12 cellular contexts compared by ENCODE assay signal in the genomic region with DNA sequence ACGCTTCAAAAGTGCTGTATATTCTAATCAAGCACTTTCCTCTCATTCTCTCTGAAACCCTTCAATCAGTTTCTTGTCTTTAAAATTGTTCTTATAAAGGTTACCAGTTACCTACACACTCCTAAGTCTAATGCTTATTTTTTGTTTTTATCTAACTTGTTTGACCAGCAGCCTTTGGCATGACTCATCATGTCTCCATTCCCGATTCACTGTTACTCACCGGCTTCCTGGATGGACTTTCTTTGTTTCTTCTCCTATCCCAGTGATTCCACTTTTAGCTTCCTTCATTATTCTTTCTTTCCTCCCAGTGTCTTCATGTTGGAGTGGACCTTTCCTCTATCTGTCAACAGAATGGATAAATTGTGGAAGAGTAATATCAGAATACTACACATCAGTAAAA.
DNase-seq lines count a peak whose midpoint lies in the region; ATAC-seq and TF ChIP-seq lines count a peak whose summit lies in the region.
"Had no signal": no experiment of that assay in that cellular context is flagged by ENCODE, and none has a peak within 500 bp of the region (broad histone marks: within the 10 kb centered on the region; RNA-seq: fewer than 3 reads in every experiment).

No MANE protein-coding gene starts in this region.

- H3K4me2 ChIP-seq in PC-9 (peak overlapping the region; percentile 68), fibroblast of lung (ENCODE audit: extremely low read depth, insufficient read depth, low read length) (no peak overlapping the region), OCI-LY7 (ENCODE audit: low read length) (no peak overlapping the region)

- H3K9ac ChIP-seq in fibroblast of lung (ENCODE audit: insufficient read depth, low read length) = no peak overlapping the region

- H3K79me2 ChIP-seq in PC-9 (ENCODE audit: low read depth) (no peaks in the 10 kb centered on the region), fibroblast of lung (ENCODE audit: control insufficient read depth, insufficient read depth, low read length) (no peaks in the 10 kb centered on the region), OCI-LY7 (ENCODE audit: insufficient read depth, low read depth, low read length) (no peaks in the 10 kb centered on the region)

- DNase-seq in EL = peak; percentile 53
- DNase-seq in PC-9 = peak; percentile 48 to 83
- peak; percentile 19 to 84 for DNase-seq in fibroblast of lung (ENCODE audit: low read depth in 2 of 2)
- no peak for DNase-seq in omental fat pad (ENCODE audit: low spot score)
- no peak for DNase-seq in SJCRH30
- DNase-seq in OCI-LY7 (ENCODE audit: low spot score) = no peak
- DNase-seq: caudate nucleus; CD8-positive, alpha-beta T cell; naive B cell; NCI-H2029 had no signal

- no peaks in the 10 kb centered on the region for H3K9me2 ChIP-seq in PC-9 (ENCODE audit: insufficient read depth)
- H3K9me2 ChIP-seq in OCI-LY7 (ENCODE audit: insufficient read depth, low read length) = no peaks in the 10 kb centered on the region

- peak overlapping the region; percentile 36; the same call in 1 of the 2 replicates for H3K4me3 ChIP-seq in PC-9
- no peak overlapping the region for H3K4me3 ChIP-seq in fibroblast of lung (replicated peaks in 1 of 4; ENCODE audit: control extremely low read depth in 1 of 4, insufficient read depth in 1 of 4, low read depth in 3 of 4, low read length in 4 of 4)
- no peak overlapping the region for H3K4me3 ChIP-seq in SJCRH30
- no peak overlapping the region for H3K4me3 ChIP-seq in OCI-LY7 (ENCODE audit: low read depth, low read length, poor library complexity, severe bottlenecking)

- BruUV-seq in PC-9 (replicated peaks; lab: Mats Ljungman, UMichigan) (no TSS peak), OCI-LY7 (replicated peaks; lab: Mats Ljungman, UMichigan) (no TSS peak)

- H3K27ac ChIP-seq in PC-9 = peak overlapping the region; percentile 73
- no peak overlapping the region for H3K27ac ChIP-seq in fibroblast of lung (ENCODE audit: insufficient read depth, low read length)
- no peak overlapping the region for H3K27ac ChIP-seq in SJCRH30
- H3K27ac ChIP-seq in OCI-LY7 (ENCODE audit: low read depth, low read length, poor library complexity, severe bottlenecking) = no peak overlapping the region

- H3K4me1 ChIP-seq in PC-9 (replicated peaks; ENCODE audit: insufficient read depth) (peaks cover 29% of the 10 kb centered on the region), fibroblast of lung (ENCODE audit: control insufficient read depth, extremely low read depth, insufficient read depth, low read length) (no peaks in the 10 kb centered on the region), SJCRH30 (no peaks in the 10 kb centered on the region), OCI-LY7 (ENCODE audit: insufficient read depth, low read length, poor library complexity, severe bottlenecking) (no peaks in the 10 kb centered on the region)

- H3K9me3 ChIP-seq in PC-9 (ENCODE audit: insufficient read depth, low read depth) (0 out of 2 replicates have a peak, but pooled peaks cover 5% of the 10 kb centered on the region), fibroblast of lung (ENCODE audit: control insufficient read depth, insufficient read depth, low read depth, low read length) (no peaks in the 10 kb centered on the region), SJCRH30 (replicated peaks) (no peaks in the 10 kb centered on the region), OCI-LY7 (ENCODE audit: low read length) (no peaks in the 10 kb centered on the region)

- H3K36me3 ChIP-seq in PC-9 (ENCODE audit: low read depth) = 0 out of 2 replicates have a peak, but pooled peaks cover 2% of the 10 kb centered on the region
- H3K36me3 ChIP-seq in fibroblast of lung (ENCODE audit: control insufficient read depth, insufficient read depth, low read length) = no peaks in the 10 kb centered on the region
- H3K36me3 ChIP-seq in SJCRH30 = no peaks in the 10 kb centered on the region
- no peaks in the 10 kb centered on the region for H3K36me3 ChIP-seq in OCI-LY7 (ENCODE audit: insufficient read depth, low read length)

- POLR2A ChIA-PET in PC-9 (lab: Charles Lee; ENCODE audit: unreplicated experiment) = interaction anchor here (0.6 to 0.7 kb wide), 2 partner anchors 30 to 1116 kb away, joined by 3 to 5 read pairs; no protein-coding TSS in a partner anchor
- POLR2A ChIA-PET in OCI-LY7 (lab: Charles Lee) = interaction anchor here (1.1 kb wide), 1 partner anchor 13 kb away, joined by 3 read pairs; no protein-coding TSS in a partner anchor

- H3K27me3 ChIP-seq in PC-9 (ENCODE audit: insufficient read depth, low read depth) (no peaks in the 10 kb centered on the region), fibroblast of lung (ENCODE audit: control insufficient read depth, insufficient read depth, low read length) (no peaks in the 10 kb centered on the region), SJCRH30 (no peaks in the 10 kb centered on the region)

- no peaks in the 10 kb centered on the region for H4K20me1 ChIP-seq in PC-9 (ENCODE audit: insufficient read depth)
- H4K20me1 ChIP-seq in fibroblast of lung (ENCODE audit: control insufficient read depth, extremely low read depth, insufficient read depth, low read length) = no peaks in the 10 kb centered on the region
- no peaks in the 10 kb centered on the region for H4K20me1 ChIP-seq in OCI-LY7 (ENCODE audit: insufficient read depth, low read length)

- H2AFZ ChIP-seq in PC-9 (peak overlapping the region; percentile 49), fibroblast of lung (ENCODE audit: low read length) (no peak overlapping the region), OCI-LY7 (ENCODE audit: low read length) (no peak overlapping the region)

- TF ChIP-seq CTCF in PC-9 (conservative IDR thresholded peaks at IDR 0.05) (no peak), fibroblast of lung (conservative IDR thresholded peaks at IDR 0.05 in 1 of 2, IDR thresholded peaks at IDR 0.05 in 1 of 2; ENCODE audit: low read depth in 1 of 2, low read length in 2 of 2) (no peak), omental fat pad (IDR thresholded peaks at IDR 0.05) (no peak), OCI-LY7 (conservative IDR thresholded peaks at IDR 0.05; ENCODE audit: low read length) (no peak)

- peak; percentile 59 for ATAC-seq in omental fat pad (ENCODE audit: low FRiP score)
- no peak for ATAC-seq in HG02852 (IDR thresholded peaks at IDR 0.05; ENCODE audit: unreplicated experiment)
- ATAC-seq in HG02571 (IDR thresholded peaks at IDR 0.05; ENCODE audit: unreplicated experiment) = no peak
- ATAC-seq: CD8-positive, alpha-beta T cell had no signal

- intact Hi-C loops in PC-9 (cut with micrococcal nuclease; ENCODE audit: unreplicated experiment) (no loop called here), OCI-LY7 (cut with micrococcal nuclease; ENCODE audit: unreplicated experiment) (no loop called here)

- peaks cover 10% of the 10 kb centered on the region; the same call in 1 of the 2 replicates for H3F3A ChIP-seq in PC-9 (ENCODE audit: insufficient read depth, low read depth)

- CTCF ChIA-PET in PC-9 (lab: Charles Lee) (no interaction called here), OCI-LY7 (lab: Charles Lee; ENCODE audit: unreplicated experiment) (no interaction called here)

Comparison
In these comparisons a context has a peak if more than half of its experiments do, and no peak if none do; other contexts are left out.
1. DNase-seq: peak in EL (single experiment), PC-9 (2 of 2) and fibroblast of lung (2 of 2); none in omental fat pad (single experiment), SJCRH30 (0 of 2) and OCI-LY7 (single experiment).